In the genomic region with DNA sequence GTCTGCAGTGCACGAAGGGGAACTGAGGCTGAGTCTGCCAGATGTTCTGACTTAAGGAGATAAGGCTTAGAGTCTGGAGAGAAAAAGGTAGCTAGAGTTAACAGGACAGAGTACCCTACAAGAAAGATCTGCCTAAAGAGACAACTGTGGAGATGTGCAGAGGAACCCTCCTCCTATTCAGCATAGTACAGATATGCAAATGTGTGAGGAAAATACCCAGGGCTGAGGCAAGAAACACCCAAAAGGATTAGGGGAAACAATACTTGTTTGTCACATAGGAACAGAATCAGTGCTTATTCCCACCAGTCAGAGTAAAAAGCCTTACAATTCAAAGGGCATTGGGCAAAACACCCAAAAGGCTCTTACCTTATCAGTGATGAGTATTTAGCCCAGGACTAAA, we compare ENCODE assay signal across 20 cellular contexts.
"Had no signal": no experiment of that assay in that cellular context is flagged by ENCODE, and none has a peak within 500 bp of the region (broad histone marks: within the 10 kb centered on the region; RNA-seq: fewer than 3 reads in every experiment).

No MANE protein-coding gene starts in this region.

- H3K27me3 ChIP-seq: cardiac muscle cell, esophagus squamous epithelium, right lobe of liver had no signal

- DNase-seq: activated CD4-positive, alpha-beta T cell treated with anti-CD3 and anti-CD28 coated beads, Interleukin-2, amount 10 ng/mL, durations not matched to agents 7 days and 5 days; activated CD8-positive, alpha-beta T cell treated with anti-CD3 and anti-CD28 coated beads, Interleukin-2, amount 10 ng/mL, durations not matched to agents 7 days and 5 days; activated naive CD4-positive, alpha-beta T cell treated with Interleukin-2 at 50 U/mL for 16 hours; activated naive CD8-positive, alpha-beta T cell treated with anti-CD3 and anti-CD28 coated beads, Interleukin-2, amount 10 ng/mL, durations not matched to agents 7 days and 5 days; activated T-cell treated with anti-CD3 and anti-CD28 coated beads, Interleukin-2, amount 50 U/mL, for 24 hours; amygdala; effector CD8-positive, alpha-beta T cell; esophagus squamous epithelium; left colon; lower lobe of right lung; psoas muscle; right lobe of liver; small intestine; stimulated activated CD4-positive, alpha-beta T cell treated with anti-CD3 and anti-CD28 coated beads, Interleukin-4, amount 100 ng/mL, for 1 hour; T-helper 9 cell had no signal

- H3K9me3 ChIP-seq: esophagus squamous epithelium, lower lobe of right lung, psoas muscle, right lobe of liver had no signal

- H3K4me3 Mint-ChIP-seq: activated CD4-positive, alpha-beta T cell treated with anti-CD3 and anti-CD28 coated beads, Interleukin-2, amount 10 ng/mL, durations not matched to agents 7 days and 5 days; activated CD8-positive, alpha-beta T cell treated with anti-CD3 and anti-CD28 coated beads, Interleukin-2, amount 10 ng/mL, durations not matched to agents 7 days and 5 days; activated naive CD8-positive, alpha-beta T cell treated with anti-CD3 and anti-CD28 coated beads, Interleukin-2, amount 10 ng/mL, durations not matched to agents 7 days and 5 days; activated T-cell treated with anti-CD3 and anti-CD28 coated beads, Interleukin-2, amount 50 U/mL, for 24 hours; dendritic cell treated with granulocyte-macrophage colony-stimulating factor and Interleukin-4, amounts not matched to agents 40 ng/mL and 50 ng/mL, for 4 days; stimulated activated effector memory CD8-positive, alpha-beta T cell treated with anti-CD3 and anti-CD28 coated beads, Interleukin-12 subunit alpha, Interleukin-12 subunit beta, amount 100 ng/mL, for 72 hours had no signal

- H3K27ac Mint-ChIP-seq: activated CD8-positive, alpha-beta T cell treated with anti-CD3 and anti-CD28 coated beads, Interleukin-2, amount 10 ng/mL, durations not matched to agents 7 days and 5 days; activated naive CD8-positive, alpha-beta T cell treated with anti-CD3 and anti-CD28 coated beads, Interleukin-2, amount 10 ng/mL, durations not matched to agents 7 days and 5 days; activated T-cell treated with anti-CD3 and anti-CD28 coated beads, Interleukin-2, amount 50 U/mL, for 24 hours; activated T-helper 2 cell treated with anti-CD3 and anti-CD28 coated beads, Interferon-gamma antibody, Interleukin-2, Interleukin-4, amounts not matched to agents 10 μg/mL and 5 μg/mL and 100 μg/mL, durations not matched to agents 14 hours and 24 hours and 36 hours; dendritic cell treated with granulocyte-macrophage colony-stimulating factor and Interleukin-4, amounts not matched to agents 40 ng/mL and 50 ng/mL, for 4 days; stimulated activated effector memory CD8-positive, alpha-beta T cell treated with anti-CD3 and anti-CD28 coated beads, Interleukin-12 subunit alpha, Interleukin-12 subunit beta, amount 100 ng/mL, for 72 hours had no signal

- H3K27ac ChIP-seq: esophagus squamous epithelium, lower lobe of right lung, psoas muscle, right lobe of liver had no signal

- ATAC-seq: activated CD4-positive, CD25-positive, alpha-beta regulatory T cell treated with anti-CD3 and anti-CD28 coated beads, Interleukin-2, amount 50 U/mL, for 24 hours; activated CD8-positive, alpha-beta T cell treated with anti-CD3 and anti-CD28 coated beads, Interleukin-2, amount 10 ng/mL, durations not matched to agents 7 days and 5 days; left colon; lower lobe of right lung; psoas muscle; right lobe of liver; stimulated activated effector memory CD8-positive, alpha-beta T cell treated with anti-CD3 and anti-CD28 coated beads, Interleukin-12 subunit alpha, Interleukin-12 subunit beta, amount 100 ng/mL, for 72 hours had no signal

- H3K9me3 Mint-ChIP-seq: activated CD4-positive, alpha-beta T cell treated with anti-CD3 and anti-CD28 coated beads, Interleukin-2, amount 10 ng/mL, durations not matched to agents 7 days and 5 days; activated naive CD8-positive, alpha-beta T cell treated with anti-CD3 and anti-CD28 coated beads, Interleukin-2, amount 10 ng/mL, durations not matched to agents 7 days and 5 days; activated T-cell treated with anti-CD3 and anti-CD28 coated beads, Interleukin-2, amount 50 U/mL, for 24 hours; dendritic cell treated with granulocyte-macrophage colony-stimulating factor and Interleukin-4, amounts not matched to agents 40 ng/mL and 50 ng/mL, for 4 days; stimulated activated effector memory CD8-positive, alpha-beta T cell treated with anti-CD3 and anti-CD28 coated beads, Interleukin-12 subunit alpha, Interleukin-12 subunit beta, amount 100 ng/mL, for 72 hours had no signal

- H3K4me1 Mint-ChIP-seq: stimulated activated effector memory CD8-positive, alpha-beta T cell treated with anti-CD3 and anti-CD28 coated beads, Interleukin-12 subunit alpha, Interleukin-12 subunit beta, amount 100 ng/mL, for 72 hours had no signal

- H3K27me3 Mint-ChIP-seq: activated CD4-positive, alpha-beta T cell treated with anti-CD3 and anti-CD28 coated beads, Interleukin-2, amount 10 ng/mL, durations not matched to agents 7 days and 5 days; activated naive CD8-positive, alpha-beta T cell treated with anti-CD3 and anti-CD28 coated beads, Interleukin-2, amount 10 ng/mL, durations not matched to agents 7 days and 5 days; activated T-cell treated with anti-CD3 and anti-CD28 coated beads, Interleukin-2, amount 50 U/mL, for 24 hours; dendritic cell treated with granulocyte-macrophage colony-stimulating factor and Interleukin-4, amounts not matched to agents 40 ng/mL and 50 ng/mL, for 4 days had no signal

- FAIRE-seq: small intestine had no signal

- H3K4me1 ChIP-seq: esophagus squamous epithelium, psoas muscle, right lobe of liver had no signal

- H3K4me3 ChIP-seq: cardiac muscle cell, esophagus squamous epithelium, lower lobe of right lung, psoas muscle, right lobe of liver had no signal
